In genomic region chr11:9594267-9595046, GRCh38 we compare ENCODE assay signal across 2 cellular contexts.
TF ChIP-seq lines count a peak whose summit lies in the region.

No MANE protein-coding gene starts in this region.

TF ChIP-seq in SK-N-SH, 30 proteins besides CTCF, POLR2A, EP300 and RAD21:
- TF ChIP-seq, protein P1, sequence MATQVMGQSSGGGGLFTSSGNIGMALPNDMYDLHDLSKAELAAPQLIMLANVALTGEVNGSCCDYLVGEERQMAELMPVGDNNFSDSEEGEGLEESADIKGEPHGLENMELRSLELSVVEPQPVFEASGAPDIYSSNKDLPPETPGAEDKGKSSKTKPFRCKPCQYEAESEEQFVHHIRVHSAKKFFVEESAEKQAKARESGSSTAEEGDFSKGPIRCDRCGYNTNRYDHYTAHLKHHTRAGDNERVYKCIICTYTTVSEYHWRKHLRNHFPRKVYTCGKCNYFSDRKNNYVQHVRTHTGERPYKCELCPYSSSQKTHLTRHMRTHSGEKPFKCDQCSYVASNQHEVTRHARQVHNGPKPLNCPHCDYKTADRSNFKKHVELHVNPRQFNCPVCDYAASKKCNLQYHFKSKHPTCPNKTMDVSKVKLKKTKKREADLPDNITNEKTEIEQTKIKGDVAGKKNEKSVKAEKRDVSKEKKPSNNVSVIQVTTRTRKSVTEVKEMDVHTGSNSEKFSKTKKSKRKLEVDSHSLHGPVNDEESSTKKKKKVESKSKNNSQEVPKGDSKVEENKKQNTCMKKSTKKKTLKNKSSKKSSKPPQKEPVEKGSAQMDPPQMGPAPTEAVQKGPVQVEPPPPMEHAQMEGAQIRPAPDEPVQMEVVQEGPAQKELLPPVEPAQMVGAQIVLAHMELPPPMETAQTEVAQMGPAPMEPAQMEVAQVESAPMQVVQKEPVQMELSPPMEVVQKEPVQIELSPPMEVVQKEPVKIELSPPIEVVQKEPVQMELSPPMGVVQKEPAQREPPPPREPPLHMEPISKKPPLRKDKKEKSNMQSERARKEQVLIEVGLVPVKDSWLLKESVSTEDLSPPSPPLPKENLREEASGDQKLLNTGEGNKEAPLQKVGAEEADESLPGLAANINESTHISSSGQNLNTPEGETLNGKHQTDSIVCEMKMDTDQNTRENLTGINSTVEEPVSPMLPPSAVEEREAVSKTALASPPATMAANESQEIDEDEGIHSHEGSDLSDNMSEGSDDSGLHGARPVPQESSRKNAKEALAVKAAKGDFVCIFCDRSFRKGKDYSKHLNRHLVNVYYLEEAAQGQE (IDR thresholded peaks at IDR 0.05; ENCODE audit: low read depth, low read length), result no peak
- no peak for TF ChIP-seq SIN3A (IDR thresholded peaks at IDR 0.05; ENCODE audit: borderline replicate concordance, low read depth, low read length)
- no peak for TF ChIP-seq GATA2 (CRISPR knock-in tag; IDR thresholded peaks at IDR 0.05)
- no peak for TF ChIP-seq GABPA (IDR thresholded peaks at IDR 0.05; ENCODE audit: low read depth)
- TF ChIP-seq FOXM1 (IDR thresholded peaks at IDR 0.05; ENCODE audit: low read depth), result no peak
- TF ChIP-seq TCF12 (IDR thresholded peaks at IDR 0.05), result no peak
- no peak for TF ChIP-seq JUND (IDR thresholded peaks at IDR 0.05)
- no peak for TF ChIP-seq TEAD4 (IDR thresholded peaks at IDR 0.05; ENCODE audit: borderline replicate concordance, insufficient read depth)
- TF ChIP-seq, protein P2, sequence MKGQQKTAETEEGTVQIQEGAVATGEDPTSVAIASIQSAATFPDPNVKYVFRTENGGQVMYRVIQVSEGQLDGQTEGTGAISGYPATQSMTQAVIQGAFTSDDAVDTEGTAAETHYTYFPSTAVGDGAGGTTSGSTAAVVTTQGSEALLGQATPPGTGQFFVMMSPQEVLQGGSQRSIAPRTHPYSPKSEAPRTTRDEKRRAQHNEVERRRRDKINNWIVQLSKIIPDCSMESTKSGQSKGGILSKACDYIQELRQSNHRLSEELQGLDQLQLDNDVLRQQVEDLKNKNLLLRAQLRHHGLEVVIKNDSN (IDR thresholded peaks at IDR 0.05; ENCODE audit: borderline replicate concordance, low read depth), result no peak
- TF ChIP-seq YY1 (IDR thresholded peaks at IDR 0.05; ENCODE audit: low read depth), result no peak
- TF ChIP-seq RFX5 (IDR thresholded peaks at IDR 0.05; ENCODE audit: low read length), result no peak
- no peak for TF ChIP-seq MXI1 (IDR thresholded peaks at IDR 0.05; ENCODE audit: low read depth, low read length)
- no peak for TF ChIP-seq EZH2phosphoT487 (IDR thresholded peaks at IDR 0.05; ENCODE audit: borderline replicate concordance, low read depth)
- TF ChIP-seq, protein P3, sequence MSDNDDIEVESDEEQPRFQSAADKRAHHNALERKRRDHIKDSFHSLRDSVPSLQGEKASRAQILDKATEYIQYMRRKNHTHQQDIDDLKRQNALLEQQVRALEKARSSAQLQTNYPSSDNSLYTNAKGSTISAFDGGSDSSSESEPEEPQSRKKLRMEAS (IDR thresholded peaks at IDR 0.05; ENCODE audit: low read depth), result no peak

TF ChIP-seq in SK-N-SH treated with all-trans-retinoic acid at 6 μM for 48 hours, 23 proteins besides CTCF, POLR2A, EP300 and RAD21 (continued from another document):
- no peak for TF ChIP-seq TSHZ2 (CRISPR knock-in tag; IDR thresholded peaks at IDR 0.05)
